Comparison of ENCODE assay signal across 8 cellular contexts in the genomic region with DNA sequence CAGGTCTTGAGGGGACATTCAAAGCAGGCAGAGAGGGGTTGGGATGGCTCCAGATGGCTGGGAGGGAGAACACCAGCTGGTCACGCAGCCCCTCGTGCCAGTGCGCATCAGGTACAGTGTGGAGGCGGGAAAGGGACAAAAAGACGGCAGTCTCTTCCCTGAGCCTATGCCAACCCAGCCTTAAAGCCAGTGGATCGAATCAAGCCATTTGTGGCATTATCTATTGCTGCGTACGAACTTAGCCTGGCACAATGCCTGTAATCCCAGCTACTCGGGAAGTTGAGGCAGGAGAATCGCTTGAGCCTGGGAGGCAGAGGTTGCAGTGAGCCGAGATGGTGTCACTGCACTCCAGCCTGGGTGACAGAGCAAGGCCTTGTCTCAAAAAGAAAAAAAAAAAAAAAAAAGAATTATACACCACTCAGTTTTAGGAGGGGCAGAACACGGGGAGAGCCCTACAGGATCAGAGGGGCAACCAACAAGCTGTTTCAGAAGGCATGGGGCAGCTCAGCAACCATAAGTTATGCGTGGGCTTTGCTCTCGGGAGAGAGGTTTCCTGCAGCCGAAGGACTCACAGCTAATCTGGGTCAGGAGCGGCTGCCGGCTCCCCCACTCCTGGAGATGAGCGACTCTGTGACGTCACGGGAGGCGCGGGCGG. TPM values are rescaled to one million over a fixed set of nuclear protein-coding genes. Genes with fewer than 3 reads are reported as not detected.
DNase-seq lines count a peak whose midpoint lies in the region; ATAC-seq and TF ChIP-seq lines count a peak whose summit lies in the region.

No MANE protein-coding gene starts in this region.

- H3K4me1 ChIP-seq in Caco-2 (0 out of 2 replicates have a peak, but pooled peaks cover 3% of the 10 kb centered on the region), HEK293 (ENCODE audit: control insufficient read depth, insufficient read depth, low read length) (no peaks in the 10 kb centered on the region), NT2/D1 (ENCODE audit: insufficient read depth, insufficient read length) (no peaks in the 10 kb centered on the region), stomach (peaks cover 17 to 30% (median 27%) of the 10 kb centered on the region in 4 donors)

- no peaks in the 10 kb centered on the region for H3K27me3 Mint-ChIP-seq in Caco-2 (ENCODE audit: insufficient read depth, unreplicated experiment)
- H3K27me3 Mint-ChIP-seq in activated T-helper 17 cell treated with anti-CD3 and anti-CD28 coated beads, Interleukin-2, amount 50 U/mL, for 72 hours, result no peaks in the 10 kb centered on the region
- H3K27me3 Mint-ChIP-seq in neural crest cell (ENCODE audit: low read depth), result no peaks in the 10 kb centered on the region

- peak in 1 of 2 experiments; percentile 94 for DNase-seq in Caco-2
- DNase-seq in NT2/D1 (ENCODE audit: low read depth, low spot score), result no peak
- peak; percentile 94 for DNase-seq in fibroblast of villous mesenchyme (ENCODE audit: low read depth)
- no peak for DNase-seq in neural crest cell (ENCODE audit: low read depth, low spot score)
- peak; percentile 96 for DNase-seq in stomach
- DNase-seq in KBM-7, result no peak

- CTCF ChIA-PET in Caco-2 (lab: Charles Lee), result interaction anchor here (0.7 kb wide), 2 partner anchors 23 to 307 kb away, joined by 3 to 4 read pairs; partner anchors contain the start of gene ADCK2
- CTCF ChIA-PET in HEK293 (lab: Yijun Ruan, JAX), result interaction anchor here (1.1 kb wide), 1 partner anchor 22 kb away, joined by 7 read pairs; no protein-coding TSS in a partner anchor

- POLR2A ChIA-PET in Caco-2 (lab: Charles Lee) (interaction anchor here (0.5 to 0.7 kb wide), 8 partner anchors 12 to 626 kb away, joined by 3 to 14 read pairs (median 6); partner anchors contain the start of gene SLC37A3), HEK293 (lab: Yijun Ruan, JAX) (interaction anchor here (0.6 to 1.3 kb wide), 10 partner anchors 9 to 319 kb away, joined by 3 to 11 read pairs (median 4); partner anchors contain the start of gene MRPS33)

- H3K27ac Mint-ChIP-seq in Caco-2 (ENCODE audit: unreplicated experiment) (peak overlapping the region; percentile 94), neural crest cell (ENCODE audit: unreplicated experiment) (peak overlapping the region; percentile 98)
- H3K27ac Mint-ChIP-seq in activated T-helper 17 cell treated with anti-CD3 and anti-CD28 coated beads, Interleukin-2, amount 50 U/mL, for 72 hours, result peak overlapping the region; percentile 98

- in situ Hi-C loops in KBM-7 (cut with MboI; ENCODE audit: low pct_unique_long_range_greater_than_20kb, low sequenced_read_pairs), result no loop called here

- H3K9me3 Mint-ChIP-seq in Caco-2 (ENCODE audit: unreplicated experiment) (no peaks in the 10 kb centered on the region), neural crest cell (no peaks in the 10 kb centered on the region)
- no peaks in the 10 kb centered on the region for H3K9me3 Mint-ChIP-seq in activated T-helper 17 cell treated with anti-CD3 and anti-CD28 coated beads, Interleukin-2, amount 50 U/mL, for 72 hours

- no peak for TF ChIP-seq EP300 in stomach (IDR thresholded peaks at IDR 0.05)

- TF ChIP-seq POLR2A in stomach (IDR thresholded peaks at IDR 0.05), result peak in 1 of 4 donors; percentile 67

- BruUV-seq in Caco-2 (replicated peaks; lab: Mats Ljungman, UMichigan), result TSS peak; percentile 82

- TF ChIP-seq CTCF in Caco-2 (IDR thresholded peaks at IDR 0.05; ENCODE audit: insufficient read depth in 1 of 2, low read depth in 1 of 2, low read length in 1 of 2, severe bottlenecking in 1 of 2, unreplicated experiment in 1 of 2) (no peak), HEK293 (tag by site-specific recombination; IDR thresholded peaks at IDR 0.05) (no peak), fibroblast of villous mesenchyme (IDR thresholded peaks at IDR 0.05; ENCODE audit: insufficient read depth, low read depth, low read length) (no peak), neural crest cell (conservative IDR thresholded peaks at IDR 0.05) (no peak), stomach (IDR thresholded peaks at IDR 0.05) (no peak)

- H3K36me3 ChIP-seq in Caco-2 (ENCODE audit: control insufficient read depth, insufficient read depth, low read length) (no peaks in the 10 kb centered on the region), HEK293 (ENCODE audit: control insufficient read depth in 2 of 2, insufficient read depth in 1 of 2, low read length in 2 of 2) (peaks cover 0 to 52% of the 10 kb centered on the region in 2 experiments; a peak in 1 of 3 replicates), NT2/D1 (ENCODE audit: insufficient read depth, insufficient read length, low read length) (peaks cover 7% of the 10 kb centered on the region), stomach (peaks cover 4 to 26% (median 23%) of the 10 kb centered on the region in 4 donors)

- peak; percentile 92 for ATAC-seq in activated T-helper 17 cell treated with anti-CD3 and anti-CD28 coated beads, Interleukin-2, amount 50 U/mL, for 72 hours (replicated peaks)

- H3K4me3 Mint-ChIP-seq in Caco-2 (ENCODE audit: unreplicated experiment), result peak overlapping the region; percentile 95
- peak overlapping the region; percentile 99 for H3K4me3 Mint-ChIP-seq in activated T-helper 17 cell treated with anti-CD3 and anti-CD28 coated beads, Interleukin-2, amount 50 U/mL, for 72 hours
- peak overlapping the region; percentile 98 for H3K4me3 Mint-ChIP-seq in neural crest cell

- H3K27ac ChIP-seq in HEK293 (ENCODE audit: extremely low read depth, low read depth, low read length), result peak overlapping the region; percentile 79; the same call in 1 of the 2 replicates
- H3K27ac ChIP-seq in stomach, result peak overlapping the region; percentile 96 to 98 (median 97)

- H3K27me3 ChIP-seq in Caco-2 (replicated peaks; ENCODE audit: control insufficient read depth, insufficient read depth, low read length), result no peaks in the 10 kb centered on the region
- H3K27me3 ChIP-seq in NT2/D1 (ENCODE audit: insufficient read depth, insufficient read length), result no peaks in the 10 kb centered on the region
- H3K27me3 ChIP-seq in stomach, result no peaks in the 10 kb centered on the region

- H3K36me3 Mint-ChIP-seq in Caco-2 (ENCODE audit: insufficient read depth, unreplicated experiment) (peaks cover 44% of the 10 kb centered on the region), neural crest cell (ENCODE audit: low read depth) (no peaks in the 10 kb centered on the region)
- H3K36me3 Mint-ChIP-seq in activated T-helper 17 cell treated with anti-CD3 and anti-CD28 coated beads, Interleukin-2, amount 50 U/mL, for 72 hours (ENCODE audit: low read depth), result peaks cover 28% of the 10 kb centered on the region

- peaks cover 11% of the 10 kb centered on the region for H3K4me1 Mint-ChIP-seq in Caco-2 (ENCODE audit: low read depth, unreplicated experiment)
- peaks cover 18% of the 10 kb centered on the region for H3K4me1 Mint-ChIP-seq in activated T-helper 17 cell treated with anti-CD3 and anti-CD28 coated beads, Interleukin-2, amount 50 U/mL, for 72 hours
- H3K4me1 Mint-ChIP-seq in neural crest cell, result peaks cover 39% of the 10 kb centered on the region

- intact Hi-C loops in Caco-2 (cut with micrococcal nuclease; ENCODE audit: unreplicated experiment) (loop anchor here (2.0 to 10.0 kb wide), 2 partner anchors 23 to 1351 kb away; partner anchors contain the start of genes ADCK2 and FMC1), stomach (cut with DNase I; ENCODE audit: low total_unique reads) (no loop called here)

- peak overlapping the region; percentile 97 for H3K9ac ChIP-seq in NT2/D1 (ENCODE audit: insufficient read length, low read depth)

- H3K4me3 ChIP-seq in Caco-2 (ENCODE audit: low read depth, low read length) (peak overlapping the region; percentile 87), HEK293 (ENCODE audit: low read depth, low read length) (peak overlapping the region; percentile 87), NT2/D1 (ENCODE audit: insufficient read length, low read depth) (peak overlapping the region; percentile 81), fibroblast of villous mesenchyme (ENCODE audit: low read depth, low read length) (peak overlapping the region; percentile 94), stomach (peak overlapping the region; percentile 82 to 94 (median 89))

- WGBS in stomach, 5 donors, result 19 to 27% (median 20%) methylated on average over 15 to 23 of the region's 23 CpGs

- H3K9me3 ChIP-seq in Caco-2 (no peaks in the 10 kb centered on the region), HEK293 (ENCODE audit: control insufficient read depth, insufficient read depth, low read depth, low read length) (no peaks in the 10 kb centered on the region), NT2/D1 (ENCODE audit: insufficient read depth, low read length) (no peaks in the 10 kb centered on the region), stomach (no peaks in the 10 kb centered on the region)

TF ChIP-seq in HEK293, 187 proteins besides CTCF, POLR2A, EP300 and RAD21 (continues in another document):
- TF ChIP-seq ZNF558 (tag by site-specific recombination; IDR thresholded peaks at IDR 0.05) (no peak), MYNN (tag by site-specific recombination; IDR thresholded peaks at IDR 0.05; ENCODE audit: borderline replicate concordance) (no peak), ZNF610 (tag by site-specific recombination; IDR thresholded peaks at IDR 0.05; ENCODE audit: borderline replicate concordance) (peak; percentile 97), ZNF223 (tag by site-specific recombination; IDR thresholded peaks at IDR 0.05) (peak; percentile 86)

RNA-seq across cellular contexts. Expression of gene NDUFB2, which starts 0.4 kb away (rescaled TPM):
- total RNA-seq in Caco-2 (2022) (166 and 188 TPM in 2 replicates), fibroblast of villous mesenchyme (71.8 and 91.1 TPM in 2 replicates), neural crest cell (190 and 195 TPM in 2 replicates), stomach (100 to 1,000 TPM in 1 of 5 donors, 10 to 100 TPM in 4; 25.2 to 104 (median 89.3) TPM)
- total RNA-seq in activated T-helper 17 cell treated with anti-CD3 and anti-CD28 coated beads, Interleukin-2, amount 50 U/mL, for 72 hours, result 100 to 1,000 TPM in 1 of 2 donors, 10 to 100 TPM in 1; 92.7 to 215 TPM
- 100 to 1,000 TPM; 311 to 608 (median 464) TPM for polyA plus RNA-seq in stomach

RNA-seq across cellular contexts. Expression of gene ADCK2, which starts 23.4 kb away (rescaled TPM):
- 17.7 and 21.4 TPM in 2 replicates for total RNA-seq in Caco-2 (2022)
- total RNA-seq in activated T-helper 17 cell treated with anti-CD3 and anti-CD28 coated beads, Interleukin-2, amount 50 U/mL, for 72 hours, result 10 to 100 TPM; 16.6 to 28.4 TPM
- 12.9 and 20.3 TPM in 2 replicates for total RNA-seq in fibroblast of villous mesenchyme
- total RNA-seq in neural crest cell, result 14.2 and 14.9 TPM in 2 replicates
- 10 to 100 TPM in 4 of 5 donors, 1 to 10 TPM in 1; 2.7 to 62.3 (median 22.0) TPM for total RNA-seq in stomach
- polyA plus RNA-seq in stomach, result 10 to 100 TPM in 2 of 3 donors, 1 to 10 TPM in 1; 8.7 to 20.9 (median 10.5) TPM

RNA-seq across cellular contexts. Expression of gene DENND2A, which starts 55.5 kb away (rescaled TPM):
- total RNA-seq in Caco-2 (2022), result 0.67 and 0.95 TPM in 2 replicates
- not detected for total RNA-seq in activated T-helper 17 cell treated with anti-CD3 and anti-CD28 coated beads, Interleukin-2, amount 50 U/mL, for 72 hours
- 25.5 and 26.7 TPM in 2 replicates for total RNA-seq in fibroblast of villous mesenchyme
- total RNA-seq in neural crest cell, result 29.8 and 33.7 TPM in 2 replicates
- 10 to 100 TPM in 1 of 5 donors, 1 to 10 TPM in 4; 4.1 to 17.8 (median 6.2) TPM for total RNA-seq in stomach
- polyA plus RNA-seq in stomach, result 10 to 100 TPM in 1 of 3 donors, 1 to 10 TPM in 2; 1.8 to 11.5 (median 8.3) TPM

Comparison
In these comparisons a context has a peak if more than half of its experiments do, and no peak if none do; other contexts are left out.
1. DNase-seq: peak in fibroblast of villous mesenchyme (single experiment) and stomach (single experiment); none in NT2/D1 (single experiment), neural crest cell (single experiment) and KBM-7 (single experiment).
2. Peak in every context shown above with its lines, with median percentiles within 50 percentile points of each other: H3K4me3 ChIP-seq, H3K27ac Mint-ChIP-seq and H3K4me3 Mint-ChIP-seq.